In genomic region chr4:3243066-3243775, GRCh38 we compare ENCODE assay signal across 1 cellular context.
TF ChIP-seq lines count a peak whose summit lies in the region.

No MANE protein-coding gene starts in this region.

TF ChIP-seq in IMR-90, 13 proteins besides CTCF, POLR2A, EP300 and RAD21:
- no peak for TF ChIP-seq FOS (IDR thresholded peaks at IDR 0.05; ENCODE audit: low read depth, low read length)
- no peak for TF ChIP-seq BHLHE40 (IDR thresholded peaks at IDR 0.05; ENCODE audit: low read depth, low read length)
- no peak for TF ChIP-seq NFE2L2 (IDR thresholded peaks at IDR 0.05; ENCODE audit: low read depth, low read length)
- no peak for TF ChIP-seq RCOR1 (IDR thresholded peaks at IDR 0.05; ENCODE audit: insufficient replicate concordance, low read length)
- TF ChIP-seq, protein P1, sequence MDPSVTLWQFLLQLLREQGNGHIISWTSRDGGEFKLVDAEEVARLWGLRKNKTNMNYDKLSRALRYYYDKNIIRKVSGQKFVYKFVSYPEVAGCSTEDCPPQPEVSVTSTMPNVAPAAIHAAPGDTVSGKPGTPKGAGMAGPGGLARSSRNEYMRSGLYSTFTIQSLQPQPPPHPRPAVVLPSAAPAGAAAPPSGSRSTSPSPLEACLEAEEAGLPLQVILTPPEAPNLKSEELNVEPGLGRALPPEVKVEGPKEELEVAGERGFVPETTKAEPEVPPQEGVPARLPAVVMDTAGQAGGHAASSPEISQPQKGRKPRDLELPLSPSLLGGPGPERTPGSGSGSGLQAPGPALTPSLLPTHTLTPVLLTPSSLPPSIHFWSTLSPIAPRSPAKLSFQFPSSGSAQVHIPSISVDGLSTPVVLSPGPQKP (IDR thresholded peaks at IDR 0.05; ENCODE audit: borderline replicate concordance, low read depth, low read length): no peak
- TF ChIP-seq CEBPB (IDR thresholded peaks at IDR 0.05; ENCODE audit: low read depth, low read length): no peak
- no peak for TF ChIP-seq CHD1 (IDR thresholded peaks at IDR 0.05; ENCODE audit: low read depth, low read length)
- no peak for TF ChIP-seq RFX5 (IDR thresholded peaks at IDR 0.05; ENCODE audit: low read depth, low read length)
- no peak for TF ChIP-seq MXI1 (IDR thresholded peaks at IDR 0.05; ENCODE audit: borderline replicate concordance, low read depth, low read length)
- no peak for TF ChIP-seq MAFK (IDR thresholded peaks at IDR 0.05; ENCODE audit: low read depth, low read length)
- TF ChIP-seq SMC3 (IDR thresholded peaks at IDR 0.05; ENCODE audit: low read depth, low read length): no peak
- TF ChIP-seq MAZ (IDR thresholded peaks at IDR 0.05; ENCODE audit: borderline replicate concordance, low read depth, low read length): no peak
- TF ChIP-seq USF2 (IDR thresholded peaks at IDR 0.05; ENCODE audit: low read depth, low read length): no peak
TF ChIP-seq in IMR-90: peak in this region for 0.
